1 cellular context compared by ENCODE assay signal in the genomic region with DNA sequence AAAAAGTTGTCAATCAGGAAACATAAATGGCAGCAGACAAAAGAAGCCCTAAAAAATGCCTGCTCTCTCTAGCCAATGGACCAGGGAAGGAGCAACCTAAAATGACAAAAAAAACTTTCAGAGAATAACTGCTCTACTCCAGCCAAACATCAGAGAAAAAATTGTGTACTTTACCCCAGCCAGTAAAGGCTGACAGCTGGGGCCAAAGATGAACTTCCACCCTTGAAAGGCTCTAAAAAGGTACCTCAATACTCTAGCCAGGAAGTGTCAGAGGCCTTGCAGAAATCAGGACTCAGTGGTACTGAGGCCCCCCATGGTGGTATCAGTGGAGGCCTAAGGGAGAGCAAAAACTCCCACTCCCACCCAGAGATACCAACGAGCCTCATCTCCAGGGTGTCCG.
TF ChIP-seq lines count a peak whose summit lies in the region.

No MANE protein-coding gene starts in this region.

TF ChIP-seq in HepG2, 621 proteins besides CTCF, POLR2A, EP300 and RAD21:
- TF ChIP-seq TFAP4 (IDR thresholded peaks at IDR 0.05; ENCODE audit: borderline replicate concordance, low read depth), result 0 out of 2 replicates have a peak, but pooled peaks have one; percentile 17
- TF ChIP-seq, protein P1, sequence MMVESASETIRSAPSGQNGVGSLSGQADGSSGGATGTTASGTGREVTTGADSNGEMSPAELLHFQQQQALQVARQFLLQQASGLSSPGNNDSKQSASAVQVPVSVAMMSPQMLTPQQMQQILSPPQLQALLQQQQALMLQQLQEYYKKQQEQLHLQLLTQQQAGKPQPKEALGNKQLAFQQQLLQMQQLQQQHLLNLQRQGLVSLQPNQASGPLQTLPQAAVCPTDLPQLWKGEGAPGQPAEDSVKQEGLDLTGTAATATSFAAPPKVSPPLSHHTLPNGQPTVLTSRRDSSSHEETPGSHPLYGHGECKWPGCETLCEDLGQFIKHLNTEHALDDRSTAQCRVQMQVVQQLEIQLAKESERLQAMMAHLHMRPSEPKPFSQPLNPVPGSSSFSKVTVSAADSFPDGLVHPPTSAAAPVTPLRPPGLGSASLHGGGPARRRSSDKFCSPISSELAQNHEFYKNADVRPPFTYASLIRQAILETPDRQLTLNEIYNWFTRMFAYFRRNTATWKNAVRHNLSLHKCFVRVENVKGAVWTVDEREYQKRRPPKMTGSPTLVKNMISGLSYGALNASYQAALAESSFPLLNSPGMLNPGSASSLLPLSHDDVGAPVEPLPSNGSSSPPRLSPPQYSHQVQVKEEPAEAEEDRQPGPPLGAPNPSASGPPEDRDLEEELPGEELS (CRISPR knock-in tag; IDR thresholded peaks at IDR 0.05), result no peak
- no peak for TF ChIP-seq ZBTB34 (CRISPR knock-in tag; IDR thresholded peaks at IDR 0.05)
- TF ChIP-seq ZFY (CRISPR knock-in tag; IDR thresholded peaks at IDR 0.05), result no peak
- no peak for TF ChIP-seq ZNF335 (CRISPR knock-in tag; IDR thresholded peaks at IDR 0.05)
- 0 out of 2 replicates have a peak, but pooled peaks have one; percentile 28 for TF ChIP-seq HNF4G (IDR thresholded peaks at IDR 0.05; ENCODE audit: borderline replicate concordance, low read depth, low read length)
- TF ChIP-seq HNF4G (CRISPR knock-in tag; IDR thresholded peaks at IDR 0.05; ENCODE audit: borderline replicate concordance, low read depth), result no peak
- TF ChIP-seq ZNF75D (CRISPR knock-in tag; IDR thresholded peaks at IDR 0.05; ENCODE audit: borderline replicate concordance), result no peak
- TF ChIP-seq, protein P2, sequence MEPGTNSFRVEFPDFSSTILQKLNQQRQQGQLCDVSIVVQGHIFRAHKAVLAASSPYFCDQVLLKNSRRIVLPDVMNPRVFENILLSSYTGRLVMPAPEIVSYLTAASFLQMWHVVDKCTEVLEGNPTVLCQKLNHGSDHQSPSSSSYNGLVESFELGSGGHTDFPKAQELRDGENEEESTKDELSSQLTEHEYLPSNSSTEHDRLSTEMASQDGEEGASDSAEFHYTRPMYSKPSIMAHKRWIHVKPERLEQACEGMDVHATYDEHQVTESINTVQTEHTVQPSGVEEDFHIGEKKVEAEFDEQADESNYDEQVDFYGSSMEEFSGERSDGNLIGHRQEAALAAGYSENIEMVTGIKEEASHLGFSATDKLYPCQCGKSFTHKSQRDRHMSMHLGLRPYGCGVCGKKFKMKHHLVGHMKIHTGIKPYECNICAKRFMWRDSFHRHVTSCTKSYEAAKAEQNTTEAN (CRISPR knock-in tag; conservative IDR thresholded peaks at IDR 0.05), result no peak
- TF ChIP-seq ERF (CRISPR knock-in tag; IDR thresholded peaks at IDR 0.05), result 0 out of 2 replicates have a peak, but pooled peaks have one; percentile 23
- no peak for TF ChIP-seq PHF20 (CRISPR knock-in tag; IDR thresholded peaks at IDR 0.05)
- no peak for TF ChIP-seq FOSL1 (CRISPR knock-in tag; IDR thresholded peaks at IDR 0.05; ENCODE audit: borderline replicate concordance)
- TF ChIP-seq, protein P3, sequence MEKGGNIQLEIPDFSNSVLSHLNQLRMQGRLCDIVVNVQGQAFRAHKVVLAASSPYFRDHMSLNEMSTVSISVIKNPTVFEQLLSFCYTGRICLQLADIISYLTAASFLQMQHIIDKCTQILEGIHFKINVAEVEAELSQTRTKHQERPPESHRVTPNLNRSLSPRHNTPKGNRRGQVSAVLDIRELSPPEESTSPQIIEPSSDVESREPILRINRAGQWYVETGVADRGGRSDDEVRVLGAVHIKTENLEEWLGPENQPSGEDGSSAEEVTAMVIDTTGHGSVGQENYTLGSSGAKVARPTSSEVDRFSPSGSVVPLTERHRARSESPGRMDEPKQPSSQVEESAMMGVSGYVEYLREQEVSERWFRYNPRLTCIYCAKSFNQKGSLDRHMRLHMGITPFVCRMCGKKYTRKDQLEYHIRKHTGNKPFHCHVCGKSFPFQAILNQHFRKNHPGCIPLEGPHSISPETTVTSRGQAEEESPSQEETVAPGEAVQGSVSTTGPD (CRISPR knock-in tag; IDR thresholded peaks at IDR 0.05), result no peak
- TF ChIP-seq HNF4A (CRISPR knock-in tag; IDR thresholded peaks at IDR 0.05), result peak; percentile 64
- peak; percentile 20; the same call in 1 of the 2 replicates for TF ChIP-seq ETV5 (CRISPR knock-in tag; IDR thresholded peaks at IDR 0.05; ENCODE audit: borderline replicate concordance)
- TF ChIP-seq SP1 (IDR thresholded peaks at IDR 0.05), result no peak
- TF ChIP-seq SP1 (CRISPR knock-in tag; IDR thresholded peaks at IDR 0.05), result no peak
- TF ChIP-seq HNRNPUL1 (IDR thresholded peaks at IDR 0.05; ENCODE audit: low read depth, low read length), result no peak
- TF ChIP-seq ZNF513 (CRISPR knock-in tag; conservative IDR thresholded peaks at IDR 0.05), result no peak
- no peak for TF ChIP-seq NR2F6 (IDR thresholded peaks at IDR 0.05)
- no peak for TF ChIP-seq NR2F6 (CRISPR knock-in tag; IDR thresholded peaks at IDR 0.05)
- TF ChIP-seq FOXJ3 (CRISPR knock-in tag; IDR thresholded peaks at IDR 0.05; ENCODE audit: borderline replicate concordance), result no peak
- no peak for TF ChIP-seq TFE3 (CRISPR knock-in tag; IDR thresholded peaks at IDR 0.05)
- no peak for TF ChIP-seq SETDB1 (CRISPR knock-in tag; IDR thresholded peaks at IDR 0.05; ENCODE audit: borderline replicate concordance)
- TF ChIP-seq ZNF24 (IDR thresholded peaks at IDR 0.05), result no peak
- no peak for TF ChIP-seq ZNF333 (CRISPR knock-in tag; IDR thresholded peaks at IDR 0.05; ENCODE audit: borderline replicate concordance)
- no peak for TF ChIP-seq ZSCAN25 (CRISPR knock-in tag; IDR thresholded peaks at IDR 0.05)
- TF ChIP-seq, protein P4, sequence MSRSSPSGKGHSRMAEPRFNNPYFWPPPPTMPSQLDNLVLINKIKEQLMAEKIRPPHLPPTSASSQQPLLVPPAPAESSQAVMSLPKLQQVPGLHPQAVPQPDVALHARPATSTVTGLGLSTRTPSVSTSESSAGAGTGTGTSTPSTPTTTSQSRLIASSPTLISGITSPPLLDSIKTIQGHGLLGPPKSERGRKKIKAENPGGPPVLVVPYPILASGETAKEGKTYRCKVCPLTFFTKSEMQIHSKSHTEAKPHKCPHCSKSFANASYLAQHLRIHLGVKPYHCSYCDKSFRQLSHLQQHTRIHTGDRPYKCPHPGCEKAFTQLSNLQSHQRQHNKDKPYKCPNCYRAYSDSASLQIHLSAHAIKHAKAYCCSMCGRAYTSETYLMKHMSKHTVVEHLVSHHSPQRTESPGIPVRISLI (CRISPR knock-in tag; IDR thresholded peaks at IDR 0.05; ENCODE audit: borderline replicate concordance), result peak; percentile 29; the same call in 1 of the 2 replicates
- no peak for TF ChIP-seq ZNF207 (IDR thresholded peaks at IDR 0.05; ENCODE audit: borderline replicate concordance)
- TF ChIP-seq AFF4 (CRISPR knock-in tag; IDR thresholded peaks at IDR 0.05), result no peak
- TF ChIP-seq PAXIP1 (CRISPR knock-in tag; conservative IDR thresholded peaks at IDR 0.05), result peak; percentile 46; the same call in 1 of the 2 replicates
- TF ChIP-seq TFDP2 (CRISPR knock-in tag; IDR thresholded peaks at IDR 0.05), result no peak
TF ChIP-seq in HepG2: peak in this region for 7.
